8 cellular contexts compared by ENCODE assay signal in the genomic region with DNA sequence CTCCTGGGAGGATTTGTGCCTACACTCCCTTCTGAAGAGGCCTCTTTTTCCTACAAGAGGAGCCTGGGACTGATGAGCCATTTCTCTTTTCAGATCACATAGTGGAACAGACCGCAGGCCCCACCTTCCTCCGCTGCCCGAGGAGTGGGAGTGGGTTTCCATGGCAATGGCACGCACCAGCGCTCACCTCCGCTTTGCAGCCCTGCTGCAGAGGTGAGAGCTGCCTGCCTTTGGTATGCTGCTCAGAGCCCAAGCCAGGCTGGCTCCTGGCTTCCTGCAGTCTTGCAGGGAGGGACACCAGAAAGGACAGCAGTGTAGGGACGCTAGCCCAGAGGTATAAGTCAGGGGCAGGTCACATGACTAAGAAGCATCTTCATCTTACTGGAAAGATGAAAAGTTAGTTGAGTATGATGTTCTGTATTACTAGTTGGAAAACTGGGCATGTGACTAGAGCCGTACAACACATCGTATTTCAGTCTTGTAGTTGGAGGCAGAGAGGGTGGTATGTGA. TPM values are rescaled to one million over a fixed set of nuclear protein-coding genes. Genes with fewer than 3 reads are reported as not detected.
DNase-seq lines count a peak whose midpoint lies in the region; ATAC-seq, FAIRE-seq and TF ChIP-seq lines count a peak whose summit lies in the region.

No MANE protein-coding gene starts in this region.

- peak overlapping the region; percentile 65 to 68 for H3K4me3 Mint-ChIP-seq in stimulated activated naive B cell treated with anti-CD40 and anti-IgM and Interleukin-4, amounts not matched to agents 10 μg/mL and 1 μg/mL and 100 μg/mL, for 72 hours

- peak overlapping the region; percentile 38 for H3K9ac ChIP-seq in Karpas-422 (ENCODE audit: low read length)
- H3K9ac ChIP-seq in K562 (ENCODE audit: insufficient read depth in 1 of 2, low read depth in 2 of 2, low read length in 2 of 2), result peak overlapping the region in 1 of 2 experiments; percentile 69; a peak in 1 of 4 replicates

- H3K27ac ChIP-seq in Karpas-422 (ENCODE audit: low read length) (no peak overlapping the region), K562 (ENCODE audit: extremely low read depth, low read depth, low read length) (no peak overlapping the region)

- ATAC-seq in GM18861 (IDR thresholded peaks at IDR 0.05; ENCODE audit: unreplicated experiment) (peak; percentile 65), GM21723 (IDR thresholded peaks at IDR 0.05; ENCODE audit: unreplicated experiment) (peak; percentile 82), K562 (no peak)
- ATAC-seq in stimulated activated naive B cell treated with anti-CD40 and anti-IgM and Interleukin-4, amounts not matched to agents 10 μg/mL and 1 μg/mL and 100 μg/mL, for 72 hours (replicated peaks), result peak; percentile 81 to 87

- H3K9me3 ChIP-seq in Karpas-422 (ENCODE audit: low read length) (no peaks in the 10 kb centered on the region), K562 (replicated peaks; ENCODE audit: control insufficient read depth, insufficient read depth, low read depth, low read length) (no peaks in the 10 kb centered on the region)

- H3K36me3 ChIP-seq in Karpas-422 (ENCODE audit: insufficient read depth, low read length) (peaks cover 1% of the 10 kb centered on the region; the same call in 1 of the 2 replicates), K562 (ENCODE audit: control insufficient read depth, insufficient read depth, low read length) (peaks cover 6% of the 10 kb centered on the region; the same call in 2 of the 3 replicates)

- no peak for TF ChIP-seq EP300 in K562 (IDR thresholded peaks at IDR 0.05; ENCODE audit: low read length)

- H3K36me3 Mint-ChIP-seq in stimulated activated naive B cell treated with anti-CD40 and anti-IgM and Interleukin-4, amounts not matched to agents 10 μg/mL and 1 μg/mL and 100 μg/mL, for 72 hours, result peaks cover 0 to 5% of the 10 kb centered on the region in 2 donors

- H3K27me3 Mint-ChIP-seq in stimulated activated naive B cell treated with anti-CD40 and anti-IgM and Interleukin-4, amounts not matched to agents 10 μg/mL and 1 μg/mL and 100 μg/mL, for 72 hours, result no peaks in the 10 kb centered on the region

- no peak for FAIRE-seq in K562 (lab: Jason Lieb, UNC)

- CTCF ChIA-PET in K562 (lab: Yijun Ruan, JAX; ENCODE audit: low intra/inter-chr PET ratio), result no interaction called here

- H3K79me2 ChIP-seq in Karpas-422 (ENCODE audit: low read length), result no peaks in the 10 kb centered on the region
- H3K79me2 ChIP-seq in K562 (ENCODE audit: control insufficient read depth, insufficient read depth, low read length), result no peaks in the 10 kb centered on the region

- peaks cover 67% of the 10 kb centered on the region for H3K4me1 ChIP-seq in Karpas-422 (ENCODE audit: low read length)
- peaks cover 12 to 14% of the 10 kb centered on the region in 2 experiments; a peak in 4 of 5 replicates for H3K4me1 ChIP-seq in K562 (replicated peaks in 1 of 2; ENCODE audit: control insufficient read depth in 2 of 2, insufficient read depth in 2 of 2, low read length in 2 of 2)

- no peaks in the 10 kb centered on the region for H3K9me3 Mint-ChIP-seq in stimulated activated naive B cell treated with anti-CD40 and anti-IgM and Interleukin-4, amounts not matched to agents 10 μg/mL and 1 μg/mL and 100 μg/mL, for 72 hours

- peak overlapping the region; percentile 39 for H3K27ac Mint-ChIP-seq in stimulated activated naive B cell treated with anti-CD40 and anti-IgM and Interleukin-4, amounts not matched to agents 10 μg/mL and 1 μg/mL and 100 μg/mL, for 72 hours

- H3K27me3 ChIP-seq in Karpas-422 (ENCODE audit: low read length) (no peaks in the 10 kb centered on the region), K562 (ENCODE audit: control insufficient read depth in 2 of 2, insufficient read depth in 2 of 2, low read length in 2 of 2) (no peaks in the 10 kb centered on the region)

- no peak for TF ChIP-seq CTCF in K562 (IDR thresholded peaks at IDR 0.05 in 2 of 3, conservative IDR thresholded peaks at IDR 0.05 in 1 of 3; ENCODE audit: insufficient read depth in 2 of 3, low read depth in 1 of 3, low read length in 3 of 3)

- H3K4me1 Mint-ChIP-seq in stimulated activated naive B cell treated with anti-CD40 and anti-IgM and Interleukin-4, amounts not matched to agents 10 μg/mL and 1 μg/mL and 100 μg/mL, for 72 hours, result peaks cover 45 to 65% of the 10 kb centered on the region in 2 donors

- POLR2A ChIA-PET in K562 (lab: Yijun Ruan, JAX), result no interaction called here

- in situ Hi-C loops in K562 (cut with MboI), result no loop called here

- H4K20me1 ChIP-seq in Karpas-422 (ENCODE audit: insufficient read depth, low read depth, low read length) (no peaks in the 10 kb centered on the region), K562 (replicated peaks; ENCODE audit: control insufficient read depth, insufficient read depth, low read length) (no peaks in the 10 kb centered on the region)

- H3K4me2 ChIP-seq in Karpas-422 (ENCODE audit: low read depth, low read length, poor library complexity, severe bottlenecking) (peak overlapping the region; percentile 61), K562 (ENCODE audit: insufficient read depth, low read length) (no peak overlapping the region)

- DNase-seq in Karpas-422 (peak; percentile 85), K562 (ENCODE audit: extremely low read depth in 1 of 4, low spot score in 3 of 4) (peak in 1 of 4 experiments; percentile 18), GM19240 (ENCODE audit: insufficient read length, low spot score) (no peak), RKO (ENCODE audit: low spot score) (no peak), GDM1 (lab: John Stamatoyannopoulos, UW) (no peak)
- DNase-seq in stimulated activated naive B cell treated with anti-CD40 and anti-IgM and Interleukin-4, amounts not matched to agents 10 μg/mL and 1 μg/mL and 100 μg/mL, for 72 hours, result peak; percentile 82

- no peak for TF ChIP-seq POLR2A in K562 (conservative IDR thresholded peaks at IDR 0.05)

- H2AFZ ChIP-seq in Karpas-422 (ENCODE audit: low read length) (peak overlapping the region; percentile 6; the same call in 1 of the 2 replicates), K562 (ENCODE audit: low read depth, low read length) (peak overlapping the region; percentile 52; the same call in 1 of the 2 replicates)

- 32% methylated on average over 6 of the region's 9 CpGs for WGBS in K562 (ENCODE audit: insufficient coverage, low coverage, missing lambda C conversion rate)

- TF ChIP-seq RAD21 in K562 (CRISPR knock-in tag; conservative IDR thresholded peaks at IDR 0.05 in 1 of 2, IDR thresholded peaks at IDR 0.05 in 1 of 2), result no peak

- H3K9me1 ChIP-seq in K562 (ENCODE audit: control insufficient read depth, insufficient read depth, low read length), result no peaks in the 10 kb centered on the region

- peak overlapping the region; percentile 38; the same call in 1 of the 2 replicates for H3K4me3 ChIP-seq in Karpas-422 (ENCODE audit: low read length)
- H3K4me3 ChIP-seq in K562, result no peak overlapping the region

- intact Hi-C loops in K562 (cut with micrococcal nuclease), result no loop called here

- no TSS peak for BruUV-seq in K562 (replicated peaks; lab: Mats Ljungman, UMichigan)

- H3K9me2 ChIP-seq in Karpas-422 (replicated peaks; ENCODE audit: insufficient read depth, low read length), result no peaks in the 10 kb centered on the region

RNA-seq across cellular contexts. Expression of a gene that starts 12.4 kb away (rescaled TPM):
- total RNA-seq in Karpas-422 (2014; rRNA removed; shearing (Covaris generic); ENCODE audit: low replicate concordance), result 137 and 234 TPM in 2 replicates
- 44.6 and 76.9 TPM in 2 replicates for total RNA-seq in K562 (2011; cell fraction: chromatin; rRNA removed; ENCODE audit: low replicate concordance)
- 57.0 and 61.5 TPM in 2 replicates for total RNA-seq in K562 (2011; cell fraction: nucleolus; rRNA removed)
- 79.8 and 80.8 TPM in 2 replicates for total RNA-seq in K562 (2011; cell fraction: nucleoplasm; rRNA removed)
- 251 and 270 TPM in 2 replicates for total RNA-seq in K562 (2014; rRNA removed)
- total RNA-seq in K562 (2014; rRNA removed; fragmentation: Illumina TruSeq; extraction: Trizol), result 314 and 340 TPM in 2 replicates
- total RNA-seq in K562 (2015; rRNA removed; fragmentation: Illumina TruSeq; extraction: Trizol), result 294 and 318 TPM in 2 replicates
- total RNA-seq in K562 (2021), result 193 and 215 TPM in 2 replicates
- 290 and 349 TPM in 2 replicates for polyA plus RNA-seq in K562 (2011; rRNA removed)
- polyA plus RNA-seq in K562 (2011; cell fraction: cytosol; rRNA removed), result 437 and 618 TPM in 2 replicates
- 139 and 204 TPM in 2 replicates for polyA plus RNA-seq in K562 (2011; cell fraction: nucleus; rRNA removed)
- polyA plus RNA-seq in K562 (2012), result 207 and 217 TPM in 2 replicates
- polyA plus RNA-seq in K562 (2014; fragmentation: Illumina TruSeq; extraction: Trizol), result 522 and 779 TPM in 2 replicates
- polyA plus RNA-seq in K562 (2014; fragmentation: Nextera tagmentation; extraction: Ambion mirVana), result 1,000 to 10,000 TPM; 1,025 to 1,088 TPM
- polyA plus RNA-seq in K562 (2014; rRNA removed), result 422 and 674 TPM in 2 replicates
- 177 and 179 TPM in 2 replicates for polyA minus RNA-seq in K562 (2011; rRNA and poly(A)+ RNA removed)
- 30.9 and 41.3 TPM in 2 replicates for polyA minus RNA-seq in K562 (2011; cell fraction: cytosol; rRNA and poly(A)+ RNA removed)
- polyA minus RNA-seq in K562 (2011; cell fraction: nucleus; rRNA and poly(A)+ RNA removed), result 40.8 and 79.1 TPM in 2 replicates

RNA-seq across cellular contexts. Expression of a gene that starts 15.2 kb away (rescaled TPM):
- 44.2 and 65.3 TPM in 2 replicates for total RNA-seq in Karpas-422 (2014; rRNA removed; shearing (Covaris generic); ENCODE audit: low replicate concordance)
- total RNA-seq in K562 (2011; cell fraction: chromatin; rRNA removed; ENCODE audit: low replicate concordance), result 16.0 and 49.4 TPM in 2 replicates
- 9.3 and 9.6 TPM in 2 replicates for total RNA-seq in K562 (2011; cell fraction: nucleolus; rRNA removed)
- 15.6 and 16.1 TPM in 2 replicates for total RNA-seq in K562 (2011; cell fraction: nucleoplasm; rRNA removed)
- total RNA-seq in K562 (2014; rRNA removed), result 51.8 and 65.7 TPM in 2 replicates
- 53.4 and 71.6 TPM in 2 replicates for total RNA-seq in K562 (2014; rRNA removed; fragmentation: Illumina TruSeq; extraction: Trizol)
- 40.8 and 48.1 TPM in 2 replicates for total RNA-seq in K562 (2015; rRNA removed; fragmentation: Illumina TruSeq; extraction: Trizol)
- total RNA-seq in K562 (2021), result 38.4 and 43.6 TPM in 2 replicates
- 46.5 and 56.0 TPM in 2 replicates for polyA plus RNA-seq in K562 (2011; rRNA removed)
- 3.3 and 8.9 TPM in 2 replicates for polyA plus RNA-seq in K562 (2011; cell fraction: cytosol; rRNA removed)
- polyA plus RNA-seq in K562 (2011; cell fraction: nucleus; rRNA removed), result 11.0 and 21.7 TPM in 2 replicates
- polyA plus RNA-seq in K562 (2012), result 56.3 and 61.4 TPM in 2 replicates
- 52.4 and 57.4 TPM in 2 replicates for polyA plus RNA-seq in K562 (2014; fragmentation: Illumina TruSeq; extraction: Trizol)
- 10 to 100 TPM; 42.1 to 54.8 TPM for polyA plus RNA-seq in K562 (2014; fragmentation: Nextera tagmentation; extraction: Ambion mirVana)
- 50.4 and 56.9 TPM in 2 replicates for polyA plus RNA-seq in K562 (2014; rRNA removed)
- polyA minus RNA-seq in K562 (2011; rRNA and poly(A)+ RNA removed), result 37.2 and 44.6 TPM in 2 replicates
- 7.4 and 9.8 TPM in 2 replicates for polyA minus RNA-seq in K562 (2011; cell fraction: cytosol; rRNA and poly(A)+ RNA removed)
- polyA minus RNA-seq in K562 (2011; cell fraction: nucleus; rRNA and poly(A)+ RNA removed), result 11.2 and 18.2 TPM in 2 replicates

RNA-seq across cellular contexts. Expression of a gene that starts 34.2 kb away (rescaled TPM):
- total RNA-seq in Karpas-422 (2014; rRNA removed; shearing (Covaris generic); ENCODE audit: low replicate concordance), result 0.76 and 2.0 TPM in 2 replicates
- total RNA-seq in K562 (2011; cell fraction: chromatin; rRNA removed; ENCODE audit: low replicate concordance), result 3.4 and 10.9 TPM in 2 replicates
- total RNA-seq in K562 (2011; cell fraction: nucleolus; rRNA removed), result 2.3 and 4.1 TPM in 2 replicates
- total RNA-seq in K562 (2011; cell fraction: nucleoplasm; rRNA removed), result 4.4 and 6.7 TPM in 2 replicates
- total RNA-seq in K562 (2014; rRNA removed) (0.86 and 1.5 TPM in 2 replicates), K562 (2014; rRNA removed; fragmentation: Illumina TruSeq; extraction: Trizol) (2.9 and 3.2 TPM in 2 replicates), K562 (2015; rRNA removed; fragmentation: Illumina TruSeq; extraction: Trizol) (2.2 and 2.5 TPM in 2 replicates), K562 (2021) (1.7 and 1.9 TPM in 2 replicates)
- polyA plus RNA-seq in K562 (2011; rRNA removed) (7.0 and 7.2 TPM in 2 replicates), K562 (2014; fragmentation: Illumina TruSeq; extraction: Trizol) (1.3 and 1.8 TPM in 2 replicates), K562 (2014; fragmentation: Nextera tagmentation; extraction: Ambion mirVana) (1 to 10 TPM; 1.3 to 1.8 TPM), K562 (2014; rRNA removed) (1.4 and 1.6 TPM in 2 replicates)
- polyA plus RNA-seq in K562 (2011; cell fraction: cytosol; rRNA removed), result 0.98 and 2.7 TPM in 2 replicates
- polyA plus RNA-seq in K562 (2011; cell fraction: nucleus; rRNA removed), result 3.2 and 5.4 TPM in 2 replicates
- polyA plus RNA-seq in K562 (2012), result 1.7 and 3.3 TPM in 2 replicates
- 5.4 and 8.6 TPM in 2 replicates for polyA minus RNA-seq in K562 (2011; rRNA and poly(A)+ RNA removed)
- 0.91 and 1.0 TPM in 2 replicates for polyA minus RNA-seq in K562 (2011; cell fraction: cytosol; rRNA and poly(A)+ RNA removed)
- polyA minus RNA-seq in K562 (2011; cell fraction: nucleus; rRNA and poly(A)+ RNA removed), result 3.0 and 7.6 TPM in 2 replicates

Comparison
In these comparisons a context has a peak if more than half of its experiments do, and no peak if none do; other contexts are left out.
1. DNase-seq: peak in Karpas-422 (single experiment) and stimulated activated naive B cell treated with anti-CD40 and anti-IgM and Interleukin-4, amounts not matched to agents 10 μg/mL and 1 μg/mL and 100 μg/mL, for 72 hours (single experiment); none in GM19240 (single experiment), RKO (single experiment) and GDM1 (single experiment).